In genomic region chr5:103910002-103910401, GRCh38 we compare ENCODE assay signal across 16 cellular contexts.
"Had no signal": no experiment of that assay in that cellular context is flagged by ENCODE, and none has a peak within 500 bp of the region (broad histone marks: within the 10 kb centered on the region; RNA-seq: fewer than 3 reads in every experiment).

No MANE protein-coding gene starts in this region.

- H3K36me3 ChIP-seq: colonic mucosa, heart right ventricle, left lung, lower lobe of right lung, prostate gland, tibial nerve had no signal

- H3K4me3 ChIP-seq: colonic mucosa, heart right ventricle, left lung, lower lobe of right lung, prostate gland, testis, tibial nerve had no signal

- H3K27me3 ChIP-seq: colonic mucosa, heart right ventricle, left lung, testis, tibial nerve had no signal

- H3K9me3 ChIP-seq: colonic mucosa, heart right ventricle, left lung, lower lobe of right lung, prostate gland, testis, tibial nerve had no signal

- DNase-seq: colonic mucosa; dermis blood vessel endothelial cell; heart right ventricle; hypothalamus; islet precursor cell; left lung; lower lobe of right lung; midbrain; stimulated activated CD4-positive, alpha-beta T cell treated with anti-CD3 and anti-CD28 coated beads, Interleukin-2, amount 100 ng/mL, for 24 hours; stimulated activated CD4-positive, alpha-beta T cell treated with anti-CD3 and anti-CD28 coated beads, Interleukin-4, amount 100 ng/mL, for 4 hours; stimulated activated naive B cell treated with anti-CD40 and anti-IgM and Interleukin-4, amounts not matched to agents 10 μg/mL and 1 μg/mL and 100 μg/mL, for 72 hours; stimulated activated naive CD8-positive, alpha-beta T cell treated with anti-CD3 and anti-CD28 coated beads, Interleukin-15, amount 100 ng/mL, for 72 hours; testis had no signal

- H3K27ac ChIP-seq: colonic mucosa, heart right ventricle, left lung, lower lobe of right lung, parathyroid adenoma, prostate gland, testis, tibial nerve had no signal

- H3K4me1 ChIP-seq: colonic mucosa, heart right ventricle, left lung, lower lobe of right lung, parathyroid adenoma, prostate gland, testis, tibial nerve had no signal
